ENCODE assay signal across 16 cellular contexts in genomic region chr9:35929188-35929718, GRCh38. TPM values are rescaled to one million over a fixed set of nuclear protein-coding genes. Genes with fewer than 3 reads are reported as not detected.
"Had no signal": no experiment of that assay in that cellular context is flagged by ENCODE, and none has a peak within 500 bp of the region (broad histone marks: within the 10 kb centered on the region; RNA-seq: fewer than 3 reads in every experiment).

No MANE protein-coding gene starts in this region.

- H3K9me3 ChIP-seq: tibial nerve, vagina had no signal

- H3K27ac Mint-ChIP-seq: activated B cell treated with CpG ODN at 0.5 μM for 24 hours; activated CD4-positive, alpha-beta T cell treated with anti-CD3 and anti-CD28 coated beads, Interleukin-2, amount 10 ng/mL, durations not matched to agents 24 days and 14 days; activated naive CD4-positive, alpha-beta T cell treated with anti-CD3 and anti-CD28 coated beads for 36 hours; activated T-helper 17 cell treated with anti-CD3 and anti-CD28 coated beads, Interleukin-2, amount 50 U/mL, for 72 hours; natural killer cell treated with Interleukin-12 subunit alpha and Interleukin-12 subunit beta and Interleukin-15 and Interleukin-18, amount 100 ng/mL, for 72 hours had no signal

- H3K36me3 Mint-ChIP-seq: natural killer cell treated with Interleukin-12 subunit alpha and Interleukin-12 subunit beta and Interleukin-15 and Interleukin-18, amount 100 ng/mL, for 72 hours had no signal

- H3K27me3 Mint-ChIP-seq: activated T-helper 17 cell treated with anti-CD3 and anti-CD28 coated beads, Interleukin-2, amount 50 U/mL, for 72 hours had no signal

- H3K4me3 ChIP-seq: skin epidermis, tibial nerve, vagina had no signal

- H3K4me1 Mint-ChIP-seq: central memory CD8-positive, alpha-beta T cell had no signal

- H3K27ac ChIP-seq: tibial nerve, vagina had no signal

- DNase-seq: activated B cell treated with CpG ODN at 0.5 μM for 24 hours; activated CD4-positive, alpha-beta T cell treated with anti-CD3 and anti-CD28 coated beads, Interleukin-2, amount 10 ng/mL, durations not matched to agents 24 days and 14 days; activated CD8-positive, alpha-beta memory T cell treated with anti-CD3 and anti-CD28 coated beads for 24 hours; activated naive CD4-positive, alpha-beta T cell treated with anti-CD3 and anti-CD28 coated beads for 36 hours; dermis blood vessel endothelial cell; glutamatergic neuron; T-helper 2 cell had no signal

- H3K4me3 Mint-ChIP-seq: activated B cell treated with CpG ODN at 0.5 μM for 24 hours; activated CD4-positive, alpha-beta T cell treated with anti-CD3 and anti-CD28 coated beads, Interleukin-2, amount 10 ng/mL, durations not matched to agents 24 days and 14 days; activated naive CD4-positive, alpha-beta T cell treated with anti-CD3 and anti-CD28 coated beads for 36 hours; activated T-helper 17 cell treated with anti-CD3 and anti-CD28 coated beads, Interleukin-2, amount 50 U/mL, for 72 hours; central memory CD8-positive, alpha-beta T cell; natural killer cell treated with Interleukin-12 subunit alpha and Interleukin-12 subunit beta and Interleukin-15 and Interleukin-18, amount 100 ng/mL, for 72 hours had no signal

- ATAC-seq: activated T-helper 17 cell treated with anti-CD3 and anti-CD28 coated beads, Interleukin-2, amount 50 U/mL, for 72 hours; natural killer cell treated with Interleukin-12 subunit alpha and Interleukin-12 subunit beta and Interleukin-15 and Interleukin-18, amount 100 ng/mL, for 72 hours had no signal

- H3K9me3 Mint-ChIP-seq: activated B cell treated with CpG ODN at 0.5 μM for 24 hours; activated CD4-positive, alpha-beta T cell treated with anti-CD3 and anti-CD28 coated beads, Interleukin-2, amount 10 ng/mL, durations not matched to agents 24 days and 14 days; activated naive CD4-positive, alpha-beta T cell treated with anti-CD3 and anti-CD28 coated beads for 36 hours; activated T-helper 17 cell treated with anti-CD3 and anti-CD28 coated beads, Interleukin-2, amount 50 U/mL, for 72 hours; central memory CD8-positive, alpha-beta T cell; natural killer cell treated with Interleukin-12 subunit alpha and Interleukin-12 subunit beta and Interleukin-15 and Interleukin-18, amount 100 ng/mL, for 72 hours had no signal

- H3K27me3 ChIP-seq: tibial nerve, vagina had no signal

- H3K36me3 ChIP-seq: tibial nerve, vagina had no signal

RNA-seq across cellular contexts. Expression of gene SPAAR, which starts 20.0 kb away (rescaled TPM):
- total RNA-seq: activated B cell treated with CpG ODN at 0.5 μM for 24 hours; activated CD4-positive, alpha-beta T cell treated with anti-CD3 and anti-CD28 coated beads, Interleukin-2, amount 10 ng/mL, durations not matched to agents 24 days and 14 days; activated naive CD4-positive, alpha-beta T cell treated with anti-CD3 and anti-CD28 coated beads for 36 hours; activated T-helper 17 cell treated with anti-CD3 and anti-CD28 coated beads, Interleukin-2, amount 50 U/mL, for 72 hours; natural killer cell treated with Interleukin-12 subunit alpha and Interleukin-12 subunit beta and Interleukin-15 and Interleukin-18, amount 100 ng/mL, for 72 hours had no signal

RNA-seq across cellular contexts. Expression of gene HRCT1, which starts 23.3 kb away (rescaled TPM):
- total RNA-seq: activated B cell treated with CpG ODN at 0.5 μM for 24 hours; activated CD4-positive, alpha-beta T cell treated with anti-CD3 and anti-CD28 coated beads, Interleukin-2, amount 10 ng/mL, durations not matched to agents 24 days and 14 days; activated naive CD4-positive, alpha-beta T cell treated with anti-CD3 and anti-CD28 coated beads for 36 hours; activated T-helper 17 cell treated with anti-CD3 and anti-CD28 coated beads, Interleukin-2, amount 50 U/mL, for 72 hours; natural killer cell treated with Interleukin-12 subunit alpha and Interleukin-12 subunit beta and Interleukin-15 and Interleukin-18, amount 100 ng/mL, for 72 hours had no signal

RNA-seq across cellular contexts. Expression of gene OR2S2, which starts 28.7 kb away (rescaled TPM):
- total RNA-seq: activated B cell treated with CpG ODN at 0.5 μM for 24 hours; activated CD4-positive, alpha-beta T cell treated with anti-CD3 and anti-CD28 coated beads, Interleukin-2, amount 10 ng/mL, durations not matched to agents 24 days and 14 days; activated naive CD4-positive, alpha-beta T cell treated with anti-CD3 and anti-CD28 coated beads for 36 hours; activated T-helper 17 cell treated with anti-CD3 and anti-CD28 coated beads, Interleukin-2, amount 50 U/mL, for 72 hours; dermis blood vessel endothelial cell; lower leg skin; natural killer cell treated with Interleukin-12 subunit alpha and Interleukin-12 subunit beta and Interleukin-15 and Interleukin-18, amount 100 ng/mL, for 72 hours; omental fat pad; tibial nerve; vagina had no signal
- polyA plus RNA-seq: esophagus had no signal

RNA-seq across cellular contexts. Expression of gene OR13J1, which starts 59.1 kb away (rescaled TPM):
- total RNA-seq: activated B cell treated with CpG ODN at 0.5 μM for 24 hours; activated CD4-positive, alpha-beta T cell treated with anti-CD3 and anti-CD28 coated beads, Interleukin-2, amount 10 ng/mL, durations not matched to agents 24 days and 14 days; activated naive CD4-positive, alpha-beta T cell treated with anti-CD3 and anti-CD28 coated beads for 36 hours; activated T-helper 17 cell treated with anti-CD3 and anti-CD28 coated beads, Interleukin-2, amount 50 U/mL, for 72 hours; dermis blood vessel endothelial cell; lower leg skin; natural killer cell treated with Interleukin-12 subunit alpha and Interleukin-12 subunit beta and Interleukin-15 and Interleukin-18, amount 100 ng/mL, for 72 hours; omental fat pad; tibial nerve; vagina had no signal
- polyA plus RNA-seq: esophagus had no signal
